ENCODE assay signal across 8 cellular contexts in the genomic region with DNA sequence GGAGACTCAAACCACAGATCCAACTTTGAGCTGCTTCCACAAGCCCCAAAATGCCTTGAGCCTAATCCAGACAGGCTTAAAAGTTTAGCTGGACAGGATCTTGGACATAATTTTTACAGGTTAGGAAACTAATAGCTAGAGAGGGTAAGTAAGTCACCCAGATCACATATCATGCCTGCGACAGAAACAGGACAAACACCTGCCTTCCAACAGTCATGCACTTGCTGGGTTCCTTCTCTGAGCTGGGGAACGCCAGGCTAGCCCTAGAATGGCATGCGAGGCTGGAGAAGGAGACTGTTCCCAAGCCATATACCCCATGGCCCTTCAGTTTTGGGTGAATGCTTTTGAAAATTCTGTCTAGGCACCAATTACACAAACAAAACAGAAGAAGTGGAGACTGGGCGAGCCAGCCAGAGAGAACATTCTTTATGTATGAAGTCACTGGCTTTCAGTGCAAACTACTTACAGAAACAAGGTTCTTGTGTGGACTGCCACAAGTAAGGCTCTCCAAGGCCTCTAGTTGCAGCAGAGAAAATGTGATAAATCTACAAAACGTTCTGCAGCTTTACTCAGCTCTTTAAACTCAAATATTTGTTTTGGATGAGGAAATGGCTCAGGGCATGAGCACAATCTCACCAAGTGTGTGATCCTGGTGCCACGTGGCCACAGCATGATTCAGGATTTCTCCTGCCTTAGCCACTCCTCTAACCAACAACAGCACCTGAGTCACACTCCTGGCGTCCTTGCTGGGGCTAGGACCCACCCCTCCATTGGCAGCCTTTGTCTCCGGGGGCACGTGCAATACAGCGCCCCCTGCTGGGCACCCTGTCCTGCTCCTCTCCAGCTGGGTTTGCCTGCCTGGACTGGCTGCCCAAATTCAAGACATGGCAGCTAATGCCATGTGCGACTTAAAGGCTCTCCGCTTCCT.
DNase-seq lines count a peak whose midpoint lies in the region; ATAC-seq, FAIRE-seq and TF ChIP-seq lines count a peak whose summit lies in the region.

No MANE protein-coding gene starts in this region.

- peaks cover 0 to 3% of the 10 kb centered on the region in 2 donors for H3K27me3 Mint-ChIP-seq in natural killer cell treated with Interleukin-12 subunit alpha and Interleukin-12 subunit beta and Interleukin-15 and Interleukin-18, amount 100 ng/mL, for 72 hours

- peaks cover 9 to 12% of the 10 kb centered on the region in 2 donors for H3K4me1 Mint-ChIP-seq in natural killer cell treated with Interleukin-12 subunit alpha and Interleukin-12 subunit beta and Interleukin-15 and Interleukin-18, amount 100 ng/mL, for 72 hours (ENCODE audit: low read depth in 2 of 2)

- no peaks in the 10 kb centered on the region for H3K36me3 ChIP-seq in esophagus squamous epithelium

- H3K27ac Mint-ChIP-seq in natural killer cell treated with Interleukin-12 subunit alpha and Interleukin-12 subunit beta and Interleukin-15 and Interleukin-18, amount 100 ng/mL, for 72 hours: no peak overlapping the region

- peak; percentile 57 to 96 (median 91) for TF ChIP-seq CTCF in esophagus squamous epithelium (IDR thresholded peaks at IDR 0.05)

- no peaks in the 10 kb centered on the region for H3K9me3 Mint-ChIP-seq in natural killer cell treated with Interleukin-12 subunit alpha and Interleukin-12 subunit beta and Interleukin-15 and Interleukin-18, amount 100 ng/mL, for 72 hours

- H3K4me3 Mint-ChIP-seq in natural killer cell treated with Interleukin-12 subunit alpha and Interleukin-12 subunit beta and Interleukin-15 and Interleukin-18, amount 100 ng/mL, for 72 hours: no peak overlapping the region

- intact Hi-C loops in esophagus squamous epithelium (cut with DNase I): loop anchor here (10.0 kb wide), 1 partner anchor 191 kb away; no protein-coding TSS in a partner anchor

- no peak for TF ChIP-seq POLR2A in esophagus squamous epithelium (IDR thresholded peaks at IDR 0.05)

- DNase-seq in A172 (ENCODE audit: low spot score): peak; percentile 97
- peak; percentile 15 for DNase-seq in GM18507 (ENCODE audit: extremely low spot score, insufficient read length, low read depth)
- DNase-seq in NCI-H748 (lab: John Stamatoyannopoulos, UW; ENCODE audit: unreplicated experiment): peak; percentile 90
- DNase-seq in activated T-cell treated with anti-CD3 and anti-CD28 coated beads for 24 hours (ENCODE audit: low read depth): peak; percentile 64
- DNase-seq in esophagus squamous epithelium (lab: John Stamatoyannopoulos, UW): no peak
- DNase-seq in natural killer cell treated with Interleukin-12 subunit alpha and Interleukin-12 subunit beta and Interleukin-15 and Interleukin-18, amount 100 ng/mL, for 72 hours (ENCODE audit: low spot score): no peak
- peak; percentile 74 for DNase-seq in stimulated activated naive CD8-positive, alpha-beta T cell treated with anti-CD3 and anti-CD28 coated beads, Interleukin-15, Interleukin-2, amounts not matched to agents 100 U/mL and 50 U/mL, for 24 hours

- FAIRE-seq in GM18507 (lab: Jason Lieb, UNC): no peak

- peak overlapping the region; percentile 83 to 93 (median 88) for H3K27ac ChIP-seq in esophagus squamous epithelium

- H3K4me3 ChIP-seq in esophagus squamous epithelium: peak overlapping the region in 1 of 4 donors; percentile 24

- WGBS in esophagus squamous epithelium, 2 donors: 6 to 28% methylated on average over 6 to 8 of the region's 12 CpGs

- H3K27me3 ChIP-seq in esophagus squamous epithelium: no peaks in the 10 kb centered on the region

- ATAC-seq in natural killer cell treated with Interleukin-12 subunit alpha and Interleukin-12 subunit beta and Interleukin-15 and Interleukin-18, amount 100 ng/mL, for 72 hours: peak; percentile 68 to 73
- peak; percentile 96 for ATAC-seq in stimulated activated naive CD8-positive, alpha-beta T cell treated with anti-CD3 and anti-CD28 coated beads, Interleukin-15, Interleukin-2, amounts not matched to agents 100 U/mL and 50 U/mL, for 24 hours
- ATAC-seq in GM18519 (IDR thresholded peaks at IDR 0.05; ENCODE audit: low FRiP score, unreplicated experiment): no peak

- peaks cover 41 to 81% (median 45%) of the 10 kb centered on the region in 3 donors for H3K4me1 ChIP-seq in esophagus squamous epithelium

- no peaks in the 10 kb centered on the region for H3K36me3 Mint-ChIP-seq in natural killer cell treated with Interleukin-12 subunit alpha and Interleukin-12 subunit beta and Interleukin-15 and Interleukin-18, amount 100 ng/mL, for 72 hours

- no peaks in the 10 kb centered on the region for H3K9me3 ChIP-seq in esophagus squamous epithelium

Comparison
In these comparisons a context has a peak if more than half of its experiments do, and no peak if none do; other contexts are left out.
1. DNase-seq: peak in A172 (single experiment), GM18507 (single experiment), NCI-H748 (single experiment), activated T-cell treated with anti-CD3 and anti-CD28 coated beads for 24 hours (single experiment) and stimulated activated naive CD8-positive, alpha-beta T cell treated with anti-CD3 and anti-CD28 coated beads, Interleukin-15, Interleukin-2, amounts not matched to agents 100 U/mL and 50 U/mL, for 24 hours (single experiment); none in esophagus squamous epithelium (single experiment) and natural killer cell treated with Interleukin-12 subunit alpha and Interleukin-12 subunit beta and Interleukin-15 and Interleukin-18, amount 100 ng/mL, for 72 hours (single experiment).